Comparison of ENCODE assay signal across 10 cellular contexts in genomic region chr2:190267302-190267701, GRCh38. TPM values are rescaled to one million over a fixed set of nuclear protein-coding genes. Genes with fewer than 3 reads are reported as not detected.
A peak's percentile ranks its signal among the peaks of the same experiment; 100 is the strongest.
DNase-seq lines count a peak whose midpoint lies in the region; ATAC-seq and TF ChIP-seq lines count a peak whose summit lies in the region.
"Had no signal": no experiment of that assay in that cellular context is flagged by ENCODE, and none has a peak within 500 bp of the region (broad histone marks: within the 10 kb centered on the region; RNA-seq: fewer than 3 reads in every experiment).

No MANE protein-coding gene starts in this region.

- H3K27ac ChIP-seq in SJSA1 (peak overlapping the region; percentile 30; the same call in 1 of the 2 replicates), smooth muscle cell (ENCODE audit: low read depth) (peak overlapping the region; percentile 1)

- DNase-seq in H4 (ENCODE audit: low spot score) (peak; percentile 24), SJSA1 (ENCODE audit: low read depth in 1 of 2, low spot score in 2 of 2) (peak; percentile 52 to 69), fibroblast of gingiva (ENCODE audit: low read depth) (peak; percentile 54), smooth muscle cell (lab: John Stamatoyannopoulos, UW; ENCODE audit: unreplicated experiment) (no peak), nucleus accumbens (lab: John Stamatoyannopoulos, UW) (no peak)
- DNase-seq in stimulated activated CD4-positive, alpha-beta T cell treated with anti-CD3 and anti-CD28 coated beads, Interleukin-2, amount 100 ng/mL, for 48 hours: no peak
- DNase-seq: aorta, retina, substantia nigra had no signal

- H4K20me1 ChIP-seq in smooth muscle cell (ENCODE audit: low read depth): no peaks in the 10 kb centered on the region

- peaks cover 21% of the 10 kb centered on the region for H3K4me1 ChIP-seq in SJSA1 (replicated peaks)
- no peaks in the 10 kb centered on the region for H3K4me1 ChIP-seq in smooth muscle cell (ENCODE audit: low read depth)

- H3K4me2 ChIP-seq in smooth muscle cell: no peak overlapping the region

- H3K79me2 ChIP-seq in smooth muscle cell (ENCODE audit: low read depth): no peaks in the 10 kb centered on the region

- TF ChIP-seq CTCF in smooth muscle cell (IDR thresholded peaks at IDR 0.05; ENCODE audit: borderline replicate concordance, insufficient read depth, poor library complexity, severe bottlenecking): no peak

- 50% methylated on average over 4 of the region's 4 CpGs for WGBS in smooth muscle cell (ENCODE audit: low lambda C conversion rate)

- no peaks in the 10 kb centered on the region for H3F3A ChIP-seq in smooth muscle cell (ENCODE audit: low read depth)

- no peak for ATAC-seq in GM18520 (IDR thresholded peaks at IDR 0.05; ENCODE audit: unreplicated experiment)

- no peaks in the 10 kb centered on the region for H3K36me3 ChIP-seq in SJSA1
- H3K36me3 ChIP-seq in smooth muscle cell (ENCODE audit: low read depth): peaks cover 7% of the 10 kb centered on the region

- no peak overlapping the region for H2AFZ ChIP-seq in smooth muscle cell (ENCODE audit: low read depth)

- no peak overlapping the region for H3K4me3 ChIP-seq in SJSA1
- H3K4me3 ChIP-seq in smooth muscle cell: no peak overlapping the region

- H3K27me3 ChIP-seq in SJSA1 (replicated peaks): no peaks in the 10 kb centered on the region
- H3K27me3 ChIP-seq in smooth muscle cell (ENCODE audit: low read depth): no peaks in the 10 kb centered on the region

- no peaks in the 10 kb centered on the region for H3K9me3 ChIP-seq in SJSA1 (replicated peaks)
- H3K9me3 ChIP-seq in smooth muscle cell (replicated peaks; ENCODE audit: low read depth): peaks cover 4% of the 10 kb centered on the region

- H3K9ac ChIP-seq in smooth muscle cell (ENCODE audit: low read depth): no peak overlapping the region

RNA-seq across cellular contexts. Expression of gene HIBCH, which starts 52.3 kb away (rescaled TPM):
- 13.2 and 15.4 TPM in 2 replicates for total RNA-seq in H4 (2014; rRNA removed; shearing (Covaris generic))
- total RNA-seq in SJSA1 (2014; rRNA removed; shearing (Covaris generic)): 14.5 and 16.0 TPM in 2 replicates
- total RNA-seq in smooth muscle cell: 15.1 and 16.6 TPM in 2 replicates
- polyA plus RNA-seq in smooth muscle cell: 18.1 and 31.9 TPM in 2 replicates

Comparison
In these comparisons a context has a peak if more than half of its experiments do, and no peak if none do; other contexts are left out.
1. DNase-seq: peak in H4 (single experiment), SJSA1 (2 of 2) and fibroblast of gingiva (single experiment); none in smooth muscle cell (single experiment), stimulated activated CD4-positive, alpha-beta T cell treated with anti-CD3 and anti-CD28 coated beads, Interleukin-2, amount 100 ng/mL, for 48 hours (0 of 2) and nucleus accumbens (0 of 56).